In the genomic region with DNA sequence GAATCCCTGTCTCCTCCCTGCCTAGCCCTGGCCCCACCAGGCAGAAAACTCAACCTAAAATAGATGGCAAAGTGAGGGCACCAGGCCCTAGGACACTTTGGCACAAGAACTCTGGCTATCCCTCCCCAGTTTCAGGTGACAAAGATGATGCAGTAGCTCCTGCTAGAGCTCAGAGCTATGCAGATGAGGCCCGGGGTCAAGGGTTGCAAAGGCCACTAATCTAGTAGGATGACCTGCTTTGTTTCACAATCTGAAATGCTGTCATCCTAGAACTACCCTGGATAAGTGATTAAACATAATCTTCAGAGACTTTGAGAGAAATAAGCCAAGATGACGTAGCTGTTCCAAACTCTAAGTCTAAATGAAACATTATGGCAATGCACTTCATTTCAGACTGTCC, we compare ENCODE assay signal across 22 cellular contexts.
"Had no signal": no experiment of that assay in that cellular context is flagged by ENCODE, and none has a peak within 500 bp of the region (broad histone marks: within the 10 kb centered on the region; RNA-seq: fewer than 3 reads in every experiment).

No MANE protein-coding gene starts in this region.

- DNase-seq: colonic mucosa; cortex of kidney; dermis blood vessel endothelial cell; dorsolateral prefrontal cortex; effector CD4-positive, alpha-beta T cell; effector CD8-positive, alpha-beta T cell; effector memory CD4-positive, alpha-beta T cell; effector memory CD8-positive, alpha-beta T cell; endodermal cell; erythroblast; esophagus squamous epithelium; foreskin fibroblast; foreskin keratinocyte; foreskin melanocyte; gastrocnemius medialis; glutamatergic neuron; head of caudate nucleus had no signal

- H3K4me1 ChIP-seq: colonic mucosa, esophagus muscularis mucosa, esophagus squamous epithelium, foreskin keratinocyte, gastrocnemius medialis, gastroesophageal sphincter had no signal

- H3K27me3 Mint-ChIP-seq: dendritic cell treated with granulocyte-macrophage colony-stimulating factor and Interleukin-4, amounts not matched to agents 40 ng/mL and 50 ng/mL, for 4 days had no signal

- ATAC-seq: effector memory CD8-positive, alpha-beta T cell; foreskin keratinocyte; gastrocnemius medialis; gastroesophageal sphincter had no signal

- H3K27ac Mint-ChIP-seq: dendritic cell treated with granulocyte-macrophage colony-stimulating factor and Interleukin-4, amounts not matched to agents 40 ng/mL and 50 ng/mL, for 4 days; effector memory CD8-positive, alpha-beta T cell; endodermal cell had no signal

- H3K36me3 ChIP-seq: colonic mucosa, esophagus muscularis mucosa, esophagus squamous epithelium, gastrocnemius medialis, gastroesophageal sphincter had no signal

- H3K9me3 ChIP-seq: colonic mucosa, esophagus muscularis mucosa, esophagus squamous epithelium, gastrocnemius medialis, gastroesophageal sphincter had no signal

- H3K9me3 Mint-ChIP-seq: dendritic cell treated with granulocyte-macrophage colony-stimulating factor and Interleukin-4, amounts not matched to agents 40 ng/mL and 50 ng/mL, for 4 days; effector memory CD8-positive, alpha-beta T cell; endodermal cell had no signal

- H3K27me3 ChIP-seq: colonic mucosa, dorsolateral prefrontal cortex, esophagus squamous epithelium, foreskin keratinocyte, gastrocnemius medialis, gastroesophageal sphincter had no signal

- H3K4me3 Mint-ChIP-seq: dendritic cell treated with granulocyte-macrophage colony-stimulating factor and Interleukin-4, amounts not matched to agents 40 ng/mL and 50 ng/mL, for 4 days; effector memory CD8-positive, alpha-beta T cell; endodermal cell had no signal

- H3K4me3 ChIP-seq: colonic mucosa, coronary artery, dorsolateral prefrontal cortex, esophagus muscularis mucosa, esophagus squamous epithelium, gastrocnemius medialis, gastroesophageal sphincter had no signal

- H3K27ac ChIP-seq: colonic mucosa, coronary artery, dorsolateral prefrontal cortex, epithelial cell of prostate, esophagus muscularis mucosa, esophagus squamous epithelium, foreskin keratinocyte, gastrocnemius medialis, gastroesophageal sphincter had no signal
